ENCODE assay signal across 29 cellular contexts in genomic region chr12:57954768-57955167, GRCh38.
"Had no signal": no experiment of that assay in that cellular context is flagged by ENCODE, and none has a peak within 500 bp of the region (broad histone marks: within the 10 kb centered on the region; RNA-seq: fewer than 3 reads in every experiment).

No MANE protein-coding gene starts in this region.

- H3K4me3 Mint-ChIP-seq: dendritic cell treated with granulocyte-macrophage colony-stimulating factor and Interleukin-4, amounts not matched to agents 40 ng/mL and 50 ng/mL, for 4 days; endodermal cell; nephron progenitor cell; stimulated activated effector memory CD8-positive, alpha-beta T cell treated with anti-CD3 and anti-CD28 coated beads, Interleukin-12 subunit alpha, Interleukin-12 subunit beta, amount 100 ng/mL, for 72 hours had no signal

- H3K4me1 ChIP-seq: colonic mucosa, gastrocnemius medialis, left lung, psoas muscle, sigmoid colon, stomach, tibial nerve, upper lobe of left lung had no signal

- H3K4me1 Mint-ChIP-seq: endodermal cell; nephron progenitor cell; stimulated activated effector memory CD8-positive, alpha-beta T cell treated with anti-CD3 and anti-CD28 coated beads, Interleukin-12 subunit alpha, Interleukin-12 subunit beta, amount 100 ng/mL, for 72 hours had no signal

- H3K27me3 Mint-ChIP-seq: dendritic cell treated with granulocyte-macrophage colony-stimulating factor and Interleukin-4, amounts not matched to agents 40 ng/mL and 50 ng/mL, for 4 days; naive thymus-derived CD4-positive, alpha-beta T cell had no signal

- H3K27me3 ChIP-seq: colonic mucosa, gastrocnemius medialis, left lung, ovary, sigmoid colon, stomach, tibial nerve, upper lobe of left lung had no signal

- H3K9me3 ChIP-seq: colonic mucosa, gastrocnemius medialis, ovary, sigmoid colon had no signal

- H3K27ac Mint-ChIP-seq: dendritic cell treated with granulocyte-macrophage colony-stimulating factor and Interleukin-4, amounts not matched to agents 40 ng/mL and 50 ng/mL, for 4 days; endodermal cell; nephron progenitor cell; stimulated activated effector memory CD8-positive, alpha-beta T cell treated with anti-CD3 and anti-CD28 coated beads, Interleukin-12 subunit alpha, Interleukin-12 subunit beta, amount 100 ng/mL, for 72 hours had no signal

- H3K4me3 ChIP-seq: colonic mucosa, gastrocnemius medialis, left lung, ovary, psoas muscle, sigmoid colon, stomach, tibial nerve, upper lobe of left lung had no signal

- DNase-seq: colonic mucosa; effector CD8-positive, alpha-beta T cell; endodermal cell; foreskin fibroblast; gastrocnemius medialis; head of caudate nucleus; left cardiac atrium; left lung; mesendoderm; midbrain; naive thymus-derived CD4-positive, alpha-beta T cell; nephron progenitor cell; nucleus accumbens; ovary; posterior cingulate gyrus; psoas muscle; right cardiac atrium; sigmoid colon; stimulated activated CD4-positive, alpha-beta T cell treated with anti-CD3 and anti-CD28 coated beads, Interleukin-2, amount 100 ng/mL, for 24 hours; stimulated activated CD4-positive, alpha-beta T cell treated with anti-CD3 and anti-CD28 coated beads, Interleukin-4, amount 100 ng/mL, for 24 hours; stimulated activated naive CD4-positive, alpha-beta T cell treated with Interleukin-2 at 50 U/mL for 16 hours; stomach; upper lobe of left lung had no signal

- FAIRE-seq: islet of Langerhans, urothelium cell line had no signal

- H3K36me3 ChIP-seq: colonic mucosa, ovary had no signal

- H3K27ac ChIP-seq: colonic mucosa, epithelial cell of prostate, gastrocnemius medialis, left lung, ovary, psoas muscle, sigmoid colon, stomach, tibial nerve, upper lobe of left lung had no signal
